In genomic region chr5:15133456-15133965, GRCh38 we compare ENCODE assay signal across 1 cellular context.
TF ChIP-seq lines count a peak whose summit lies in the region.

No MANE protein-coding gene starts in this region.

TF ChIP-seq in GM23338, 12 proteins besides CTCF, POLR2A, EP300 and RAD21 (continued from another document):
- TF ChIP-seq, protein P1, sequence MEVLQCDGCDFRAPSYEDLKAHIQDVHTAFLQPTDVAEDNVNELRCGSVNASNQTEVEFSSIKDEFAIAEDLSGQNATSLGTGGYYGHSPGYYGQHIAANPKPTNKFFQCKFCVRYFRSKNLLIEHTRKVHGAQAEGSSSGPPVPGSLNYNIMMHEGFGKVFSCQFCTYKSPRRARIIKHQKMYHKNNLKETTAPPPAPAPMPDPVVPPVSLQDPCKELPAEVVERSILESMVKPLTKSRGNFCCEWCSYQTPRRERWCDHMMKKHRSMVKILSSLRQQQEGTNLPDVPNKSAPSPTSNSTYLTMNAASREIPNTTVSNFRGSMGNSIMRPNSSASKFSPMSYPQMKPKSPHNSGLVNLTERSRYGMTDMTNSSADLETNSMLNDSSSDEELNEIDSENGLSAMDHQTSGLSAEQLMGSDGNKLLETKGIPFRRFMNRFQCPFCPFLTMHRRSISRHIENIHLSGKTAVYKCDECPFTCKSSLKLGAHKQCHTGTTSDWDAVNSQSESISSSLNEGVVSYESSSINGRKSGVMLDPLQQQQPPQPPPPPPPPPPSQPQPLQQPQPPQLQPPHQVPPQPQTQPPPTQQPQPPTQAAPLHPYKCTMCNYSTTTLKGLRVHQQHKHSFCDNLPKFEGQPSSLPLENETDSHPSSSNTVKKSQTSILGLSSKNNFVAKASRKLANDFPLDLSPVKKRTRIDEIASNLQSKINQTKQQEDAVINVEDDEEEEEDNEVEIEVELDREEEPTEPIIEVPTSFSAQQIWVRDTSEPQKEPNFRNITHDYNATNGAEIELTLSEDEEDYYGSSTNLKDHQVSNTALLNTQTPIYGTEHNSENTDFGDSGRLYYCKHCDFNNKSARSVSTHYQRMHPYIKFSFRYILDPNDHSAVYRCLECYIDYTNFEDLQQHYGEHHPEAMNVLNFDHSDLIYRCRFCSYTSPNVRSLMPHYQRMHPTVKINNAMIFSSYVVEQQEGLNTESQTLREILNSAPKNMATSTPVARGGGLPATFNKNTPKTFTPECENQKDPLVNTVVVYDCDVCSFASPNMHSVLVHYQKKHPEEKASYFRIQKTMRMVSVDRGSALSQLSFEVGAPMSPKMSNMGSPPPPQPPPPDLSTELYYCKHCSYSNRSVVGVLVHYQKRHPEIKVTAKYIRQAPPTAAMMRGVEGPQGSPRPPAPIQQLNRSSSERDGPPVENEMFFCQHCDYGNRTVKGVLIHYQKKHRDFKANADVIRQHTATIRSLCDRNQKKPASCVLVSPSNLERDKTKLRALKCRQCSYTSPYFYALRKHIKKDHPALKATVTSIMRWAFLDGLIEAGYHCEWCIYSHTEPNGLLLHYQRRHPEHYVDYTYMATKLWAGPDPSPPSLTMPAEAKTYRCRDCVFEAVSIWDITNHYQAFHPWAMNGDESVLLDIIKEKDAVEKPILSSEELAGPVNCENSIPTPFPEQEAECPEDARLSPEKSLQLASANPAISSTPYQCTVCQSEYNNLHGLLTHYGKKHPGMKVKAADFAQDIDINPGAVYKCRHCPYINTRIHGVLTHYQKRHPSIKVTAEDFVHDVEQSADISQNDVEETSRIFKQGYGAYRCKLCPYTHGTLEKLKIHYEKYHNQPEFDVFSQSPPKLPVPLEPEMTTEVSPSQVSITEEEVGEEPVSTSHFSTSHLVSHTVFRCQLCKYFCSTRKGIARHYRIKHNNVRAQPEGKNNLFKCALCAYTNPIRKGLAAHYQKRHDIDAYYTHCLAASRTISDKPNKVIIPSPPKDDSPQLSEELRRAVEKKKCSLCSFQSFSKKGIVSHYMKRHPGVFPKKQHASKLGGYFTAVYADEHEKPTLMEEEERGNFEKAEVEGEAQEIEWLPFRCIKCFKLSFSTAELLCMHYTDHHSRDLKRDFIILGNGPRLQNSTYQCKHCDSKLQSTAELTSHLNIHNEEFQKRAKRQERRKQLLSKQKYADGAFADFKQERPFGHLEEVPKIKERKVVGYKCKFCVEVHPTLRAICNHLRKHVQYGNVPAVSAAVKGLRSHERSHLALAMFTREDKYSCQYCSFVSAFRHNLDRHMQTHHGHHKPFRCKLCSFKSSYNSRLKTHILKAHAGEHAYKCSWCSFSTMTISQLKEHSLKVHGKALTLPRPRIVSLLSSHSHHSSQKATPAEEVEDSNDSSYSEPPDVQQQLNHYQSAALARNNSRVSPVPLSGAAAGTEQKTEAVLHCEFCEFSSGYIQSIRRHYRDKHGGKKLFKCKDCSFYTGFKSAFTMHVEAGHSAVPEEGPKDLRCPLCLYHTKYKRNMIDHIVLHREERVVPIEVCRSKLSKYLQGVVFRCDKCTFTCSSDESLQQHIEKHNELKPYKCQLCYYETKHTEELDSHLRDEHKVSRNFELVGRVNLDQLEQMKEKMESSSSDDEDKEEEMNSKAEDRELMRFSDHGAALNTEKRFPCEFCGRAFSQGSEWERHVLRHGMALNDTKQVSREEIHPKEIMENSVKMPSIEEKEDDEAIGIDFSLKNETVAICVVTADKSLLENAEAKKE (CRISPR knock-in tag; IDR thresholded peaks at IDR 0.05) = no peak
- TF ChIP-seq ZNF331 (CRISPR knock-in tag; IDR thresholded peaks at IDR 0.05; ENCODE audit: low read depth) = no peak
- no peak for TF ChIP-seq EZH2phosphoT487 (IDR thresholded peaks at IDR 0.05; ENCODE audit: unreplicated experiment)
- no peak for TF ChIP-seq CREB1 (CRISPR knock-in tag; IDR thresholded peaks at IDR 0.05; ENCODE audit: low read depth)
- no peak for TF ChIP-seq JUNB (IDR thresholded peaks at IDR 0.05; ENCODE audit: unreplicated experiment)
- TF ChIP-seq NANOG (IDR thresholded peaks at IDR 0.05; ENCODE audit: borderline replicate concordance) = no peak
- TF ChIP-seq STAT1 (IDR thresholded peaks at IDR 0.05; ENCODE audit: unreplicated experiment) = no peak
- no peak for TF ChIP-seq POLR2AphosphoS5 (IDR thresholded peaks at IDR 0.05; ENCODE audit: low read depth)
- TF ChIP-seq EZH2 (IDR thresholded peaks at IDR 0.05; ENCODE audit: low read depth, unreplicated experiment) = no peak
- TF ChIP-seq REST (IDR thresholded peaks at IDR 0.05; ENCODE audit: unreplicated experiment) = no peak
- TF ChIP-seq ZNF114 (CRISPR knock-in tag; IDR thresholded peaks at IDR 0.05) = no peak
TF ChIP-seq in GM23338: peak in this region for 0.
